In the genomic region with DNA sequence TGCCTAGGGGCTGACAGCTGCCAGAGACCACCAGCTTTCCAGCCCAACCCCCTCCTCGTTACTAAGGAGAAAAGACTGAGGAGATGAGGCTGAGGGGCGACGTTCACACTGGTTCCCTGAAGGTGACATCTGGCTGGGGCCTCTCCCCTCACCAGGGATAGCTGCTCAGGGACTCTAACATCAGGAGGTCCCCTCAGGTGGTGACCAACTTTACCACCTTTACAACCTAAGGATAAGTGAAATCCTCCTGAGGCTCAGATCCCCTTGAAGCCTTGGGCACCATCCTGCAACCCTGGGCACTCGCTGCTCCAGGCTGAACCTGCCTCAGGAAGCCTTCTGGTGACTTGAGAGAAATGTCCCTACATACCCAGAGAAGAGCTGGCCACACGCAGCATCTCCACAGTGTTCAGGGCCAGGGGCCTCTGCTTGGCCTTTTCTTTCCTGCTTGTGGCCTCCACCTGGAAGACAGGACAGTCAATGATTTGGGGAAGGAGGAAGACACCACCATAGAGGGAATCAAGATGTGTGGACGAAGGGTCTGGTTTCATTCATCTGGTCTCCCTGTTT, we compare ENCODE assay signal across 22 cellular contexts.
"Had no signal": no experiment of that assay in that cellular context is flagged by ENCODE, and none has a peak within 500 bp of the region (broad histone marks: within the 10 kb centered on the region; RNA-seq: fewer than 3 reads in every experiment).

No MANE protein-coding gene starts in this region.

- ATAC-seq: HepG2 had no signal

- H3K4me2 ChIP-seq: KMS-11 had no signal

- H3K4me1 ChIP-seq: SJSA1 had no signal

- H3K27ac ChIP-seq: KMS-11, SJSA1, SK-N-MC had no signal

- H3K4me3 ChIP-seq: SJSA1, SK-N-MC had no signal

- H3K27me3 ChIP-seq: SJSA1 had no signal

- DNase-seq: IMR-90, Kasumi-1, MM.1S, NCI-H1092 treated with DMSO at 0.1 percent for 48 hours, NCI-H1436, NCI-H187, NCI-H2029, NCI-H2081 treated with DMSO at 0.1 percent for 48 hours, NCI-H2171, NCI-H226, NCI-H446, NCI-H510A, NCI-H524 treated with DMSO at 0.1 percent for 48 hours, NCI-H69, NCI-H774, Right ventricle myocardium superior, RPMI8226, SIG-M5 had no signal

- H3K9me3 ChIP-seq: SJSA1 had no signal
